ENCODE assay signal across 15 cellular contexts in the genomic region with DNA sequence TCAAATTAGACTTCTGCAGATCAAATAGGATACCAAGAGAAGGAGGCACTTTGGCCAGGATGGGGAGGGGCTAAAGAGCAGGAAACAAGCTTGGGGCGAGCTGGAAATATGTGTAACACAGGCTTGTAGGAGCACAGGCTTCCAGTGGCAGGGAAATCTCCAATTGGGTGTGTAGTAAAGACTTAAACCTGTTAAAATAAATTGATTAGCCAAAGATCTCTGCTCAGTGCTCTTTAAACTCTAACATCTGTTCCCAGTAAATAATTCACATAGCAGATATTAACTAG.
DNase-seq lines count a peak whose midpoint lies in the region; ATAC-seq, FAIRE-seq and TF ChIP-seq lines count a peak whose summit lies in the region.
"Had no signal": no experiment of that assay in that cellular context is flagged by ENCODE, and none has a peak within 500 bp of the region (broad histone marks: within the 10 kb centered on the region; RNA-seq: fewer than 3 reads in every experiment).

No MANE protein-coding gene starts in this region.

- ATAC-seq in A549 = peak in 1 of 2 experiments; percentile 48; a peak in 3 of 6 replicates
- ATAC-seq in mucosa of descending colon = peak; percentile 60
- no peak for ATAC-seq in HG02970 (IDR thresholded peaks at IDR 0.05; ENCODE audit: low FRiP score, unreplicated experiment)
- ATAC-seq: GM12878 had no signal

- POLR2A ChIA-PET in A549 (lab: Yijun Ruan, JAX) = no interaction called here

- intact Hi-C loops in mucosa of descending colon (cut with DNase I, micrococcal nuclease) = no loop called here

- CTCF ChIA-PET in A549 (lab: Yijun Ruan, JAX) = interaction anchor here (0.8 to 1.5 kb wide), 3 partner anchors 62 to 125 kb away, joined by 3 to 4 read pairs (median 3); no protein-coding TSS in a partner anchor

- H3K4me2 ChIP-seq in A549 = peak overlapping the region; percentile 39
- H3K4me2 ChIP-seq in BLaER1 = peak overlapping the region; percentile 74

- H3K27ac ChIP-seq in A549 = peak overlapping the region; percentile 24 to 62; a peak in 4 of 6 replicates
- no peak overlapping the region for H3K27ac ChIP-seq in BLaER1
- H3K27ac ChIP-seq: SJSA1 had no signal

- FAIRE-seq in A549 (lab: Jason Lieb, UNC) = no peak
- FAIRE-seq: GM12878 had no signal

- no peak for TF ChIP-seq CTCF in A549 (IDR thresholded peaks at IDR 0.05)
- no peak for TF ChIP-seq CTCF in mucosa of descending colon (IDR thresholded peaks at IDR 0.05)

- H4K20me1 ChIP-seq in BLaER1 = no peaks in the 10 kb centered on the region

- no peak overlapping the region for H3K9ac ChIP-seq in BLaER1

- no peaks in the 10 kb centered on the region for H3K27me3 ChIP-seq in BLaER1

- TF ChIP-seq RAD21 in A549 (conservative IDR thresholded peaks at IDR 0.05 in 1 of 2, IDR thresholded peaks at IDR 0.05 in 1 of 2) = no peak

- no peaks in the 10 kb centered on the region for H3K9me3 ChIP-seq in A549
- no peaks in the 10 kb centered on the region for H3K9me3 ChIP-seq in BLaER1
- H3K9me3 ChIP-seq in mucosa of descending colon = no peaks in the 10 kb centered on the region
- H3K9me3 ChIP-seq: HAP-1, SJSA1 had no signal

- H3K4me1 ChIP-seq in A549 (peaks cover 15% of the 10 kb centered on the region), BLaER1 (peaks cover 60% of the 10 kb centered on the region), mucosa of descending colon (ENCODE audit: low read depth) (no peaks in the 10 kb centered on the region)
- H3K4me1 ChIP-seq: HAP-1, SJSA1 had no signal

- no peaks in the 10 kb centered on the region for H3K36me3 ChIP-seq in BLaER1
- no peaks in the 10 kb centered on the region for H3K36me3 ChIP-seq in mucosa of descending colon (ENCODE audit: low read depth)
- H3K36me3 ChIP-seq: HAP-1, SJSA1 had no signal

- H3K4me3 ChIP-seq in A549 = no peak overlapping the region
- no peak overlapping the region for H3K4me3 ChIP-seq in BLaER1
- H3K4me3 ChIP-seq in mucosa of descending colon = no peak overlapping the region
- H3K4me3 ChIP-seq: GM12878, HAP-1, SJSA1 had no signal

- no peak for TF ChIP-seq POLR2A in A549 (IDR thresholded peaks at IDR 0.05; ENCODE audit: low read length)

- DNase-seq in A549 (ENCODE audit: low read depth in 1 of 2, low spot score in 1 of 2) = no peak
- peak; percentile 57 for DNase-seq in RPMI8226
- no peak for DNase-seq in mucosa of descending colon
- no peak for DNase-seq in NK-92 treated with Interleukin-12 subunit alpha and Interleukin-12 subunit beta, amount 100 ng/mL, for 24 hours (lab: John Stamatoyannopoulos, UW)
- DNase-seq in stimulated activated CD4-positive, alpha-beta T cell treated with anti-CD3 and anti-CD28 coated beads, Interleukin-15, amount 100 ng/mL, for 24 hours = no peak
- DNase-seq in SW 1271 (lab: John Stamatoyannopoulos, UW) = no peak
- DNase-seq: Karpas-422, NCI-H1417 treated with DMSO at 0.1 percent for 48 hours, NCI-H2029, NCI-H524 treated with DMSO at 0.1 percent for 48 hours had no signal

- WGBS in A549 (ENCODE audit: missing lambda C conversion rate) = 89% methylated on average over 1 of the region's 1 CpG

- no peak for TF ChIP-seq EP300 in A549 (IDR thresholded peaks at IDR 0.05)

TF ChIP-seq in A549, 52 proteins besides CTCF, POLR2A, EP300 and RAD21:
- TF ChIP-seq JUNB (IDR thresholded peaks at IDR 0.05) = no peak
- no peak for TF ChIP-seq CEBPB (IDR thresholded peaks at IDR 0.05)
- no peak for TF ChIP-seq GATA3 (IDR thresholded peaks at IDR 0.05; ENCODE audit: borderline replicate concordance)
- TF ChIP-seq USF2 (IDR thresholded peaks at IDR 0.05) = no peak
- no peak for TF ChIP-seq BHLHE40 (IDR thresholded peaks at IDR 0.05; ENCODE audit: low read depth, low read length)
- TF ChIP-seq POLR2AphosphoS2 (conservative IDR thresholded peaks at IDR 0.05; ENCODE audit: low read length) = no peak
- no peak for TF ChIP-seq RFX5 (IDR thresholded peaks at IDR 0.05)
- TF ChIP-seq FOSL2 (IDR thresholded peaks at IDR 0.05) = no peak
- TF ChIP-seq FOSL2 (CRISPR knock-in tag; IDR thresholded peaks at IDR 0.05) = no peak
- TF ChIP-seq NR3C1 (IDR thresholded peaks at IDR 0.05) = no peak
- TF ChIP-seq FOXS1 (CRISPR knock-in tag; IDR thresholded peaks at IDR 0.05) = no peak
- no peak for TF ChIP-seq ZNF302 (CRISPR knock-in tag; IDR thresholded peaks at IDR 0.05)
- no peak for TF ChIP-seq ZC3H11A (IDR thresholded peaks at IDR 0.05)
- no peak for TF ChIP-seq CBX8 (IDR thresholded peaks at IDR 0.05)
- TF ChIP-seq MYC (IDR thresholded peaks at IDR 0.05; ENCODE audit: borderline replicate concordance, low read length) = no peak
